ENCODE assay signal across 8 cellular contexts in genomic region chrX:24150051-24150790, GRCh38. TPM values are rescaled to one million over a fixed set of nuclear protein-coding genes. Genes with fewer than 3 reads are reported as not detected.
DNase-seq lines count a peak whose midpoint lies in the region; ATAC-seq and TF ChIP-seq lines count a peak whose summit lies in the region.

No MANE protein-coding gene starts in this region.

- peaks cover 19% of the 10 kb centered on the region for H3K36me3 Mint-ChIP-seq in CD8-positive, alpha-beta T cell

- no peaks in the 10 kb centered on the region for H3K9me3 ChIP-seq in CD8-positive, alpha-beta T cell (ENCODE audit: low read length)
- H3K9me3 ChIP-seq in effector memory CD4-positive, alpha-beta T cell (ENCODE audit: control insufficient read depth, low read length) = no peaks in the 10 kb centered on the region

- H3K27ac Mint-ChIP-seq in CD8-positive, alpha-beta T cell = peak overlapping the region; percentile 93

- H3K23ac ChIP-seq in mesendoderm (ENCODE audit: low read length) = no peak overlapping the region

- H3K9ac ChIP-seq in mesendoderm (ENCODE audit: low read length) = peak overlapping the region; percentile 82

- H2BK5ac ChIP-seq in mesendoderm (ENCODE audit: low read length) = no peak overlapping the region

- peak; percentile 15 for TF ChIP-seq CTCF in CD8-positive, alpha-beta T cell (IDR thresholded peaks at IDR 0.05)

- H3K27me3 ChIP-seq in CD8-positive, alpha-beta T cell (ENCODE audit: insufficient read depth, low read length) = no peaks in the 10 kb centered on the region
- no peaks in the 10 kb centered on the region for H3K27me3 ChIP-seq in effector memory CD4-positive, alpha-beta T cell (replicated peaks; ENCODE audit: control insufficient read depth, insufficient read depth, low read length, poor library complexity, severe bottlenecking)
- H3K27me3 ChIP-seq in mesendoderm (ENCODE audit: insufficient read depth, low read length, poor library complexity) = no peaks in the 10 kb centered on the region

- H3K4ac ChIP-seq in mesendoderm (ENCODE audit: low read depth, low read length) = peak overlapping the region; percentile 99

- H3K4me3 ChIP-seq in CD8-positive, alpha-beta T cell (ENCODE audit: low read depth, low read length) = peak overlapping the region; percentile 66
- H3K4me3 ChIP-seq in effector memory CD4-positive, alpha-beta T cell (ENCODE audit: insufficient read depth, low read depth, low read length, poor library complexity, severe bottlenecking) = peak overlapping the region; percentile 86
- H3K4me3 ChIP-seq in mesendoderm (ENCODE audit: low read length) = peak overlapping the region; percentile 81

- ATAC-seq in CD8-positive, alpha-beta T cell = peak; percentile 72
- ATAC-seq in GM19395 (IDR thresholded peaks at IDR 0.05; ENCODE audit: unreplicated experiment) (peak; percentile 74), HG03558 (IDR thresholded peaks at IDR 0.05; ENCODE audit: extremely low read depth, unreplicated experiment) (peak; percentile 55)

- peak overlapping the region; percentile 97 for H4K8ac ChIP-seq in mesendoderm (ENCODE audit: low read depth, low read length)

- peak overlapping the region; percentile 88 for H3K27ac ChIP-seq in CD8-positive, alpha-beta T cell (ENCODE audit: low read depth, low read length)
- peak overlapping the region; percentile 94 for H3K27ac ChIP-seq in effector memory CD4-positive, alpha-beta T cell (ENCODE audit: insufficient read depth, low read length, poor library complexity, severe bottlenecking)
- peak overlapping the region; percentile 99 for H3K27ac ChIP-seq in mesendoderm (ENCODE audit: low read depth, low read length)

- intact Hi-C loops in CD8-positive, alpha-beta T cell (cut with DNase I, micrococcal nuclease) = loop anchor here (1.0 to 5.0 kb wide), 9 partner anchors 42 to 483 kb away; partner anchors contain the start of genes CXorf58 (in 2 of the 2), EIF2S3 (in 2 of the 2), PRDX4 (in 2 of the 2) and APOO (in 1 of the 2)

- DNase-seq in CD8-positive, alpha-beta T cell = peak; percentile 61 to 93 (median 78)
- DNase-seq in NCI-H82 treated with DMSO at 0.1 percent for 48 hours (lab: John Stamatoyannopoulos, UW; ENCODE audit: unreplicated experiment) (peak; percentile 57), mesendoderm (peak; percentile 88)
- peak; percentile 66 to 83 for DNase-seq in activated CD8-positive, alpha-beta memory T cell treated with anti-CD3 and anti-CD28 coated beads for 4 hours (ENCODE audit: low read depth in 2 of 2)
- peak; percentile 77 to 86 (median 80) for DNase-seq in effector memory CD4-positive, alpha-beta T cell
- peak; percentile 62 for DNase-seq in stimulated activated CD8-positive, alpha-beta memory T cell treated with anti-CD3 and anti-CD28 coated beads, Interleukin-15, amount 100 ng/mL, for 1 hour (ENCODE audit: low read depth)

- H3K18ac ChIP-seq in mesendoderm (ENCODE audit: low read length) = peak overlapping the region; percentile 99

- H2BK15ac ChIP-seq in mesendoderm (replicated peaks; ENCODE audit: low read depth) = no peak overlapping the region

- WGBS in mesendoderm (ENCODE audit: extremely low coverage, insufficient coverage, low lambda C conversion rate) = no CpG with 5 or more reads among the region's 79 CpGs

- peaks cover 26% of the 10 kb centered on the region for H3K79me2 ChIP-seq in mesendoderm (ENCODE audit: control insufficient read depth, insufficient read depth, low read length)

- H3K36me3 ChIP-seq in CD8-positive, alpha-beta T cell (ENCODE audit: insufficient read depth, low read length) = no peaks in the 10 kb centered on the region
- H3K36me3 ChIP-seq in effector memory CD4-positive, alpha-beta T cell (ENCODE audit: control insufficient read depth, insufficient read depth, low read length) = peaks cover 4% of the 10 kb centered on the region
- H3K36me3 ChIP-seq in mesendoderm (ENCODE audit: control insufficient read depth, insufficient read depth, low read length) = no peaks in the 10 kb centered on the region

- peak overlapping the region; percentile 34 for H3K4me2 ChIP-seq in mesendoderm (ENCODE audit: low read length)

- peaks cover 59% of the 10 kb centered on the region for H3K4me1 Mint-ChIP-seq in CD8-positive, alpha-beta T cell (ENCODE audit: low read depth)

- H3K56ac ChIP-seq in mesendoderm (ENCODE audit: low read length) = peak overlapping the region; percentile 91

- H3K27me3 Mint-ChIP-seq in CD8-positive, alpha-beta T cell (ENCODE audit: low read depth) = no peaks in the 10 kb centered on the region

- H3K9me3 Mint-ChIP-seq in CD8-positive, alpha-beta T cell = no peaks in the 10 kb centered on the region

- H3K4me1 ChIP-seq in CD8-positive, alpha-beta T cell (ENCODE audit: insufficient read depth, low read length) = peaks cover 32% of the 10 kb centered on the region
- peaks cover 19% of the 10 kb centered on the region for H3K4me1 ChIP-seq in effector memory CD4-positive, alpha-beta T cell (ENCODE audit: control insufficient read depth, insufficient read depth, low read length, poor library complexity, severe bottlenecking)
- no peaks in the 10 kb centered on the region for H3K4me1 ChIP-seq in mesendoderm (ENCODE audit: control insufficient read depth, low read depth, low read length)

- H3K79me1 ChIP-seq in mesendoderm (ENCODE audit: low read length) = no peaks in the 10 kb centered on the region

- CTCF ChIA-PET in CD8-positive, alpha-beta T cell (lab: Charles Lee) = no interaction called here

- H2AK5ac ChIP-seq in mesendoderm (ENCODE audit: low read length) = no peak overlapping the region

- H3K4me3 Mint-ChIP-seq in CD8-positive, alpha-beta T cell = peak overlapping the region; percentile 83

- POLR2A ChIA-PET in CD8-positive, alpha-beta T cell (lab: Charles Lee) = interaction anchor here (0.6 to 1.4 kb wide), 5 partner anchors 36 to 487 kb away, joined by 3 to 5 read pairs (median 3); no protein-coding TSS in a partner anchor

- H4K5ac ChIP-seq in mesendoderm (ENCODE audit: low read length) = no peak overlapping the region

- peak overlapping the region; percentile 89 for H2BK120ac ChIP-seq in mesendoderm (ENCODE audit: low read depth, low read length)

RNA-seq across cellular contexts. Expression of gene ZFX, which starts 0.7 kb away (rescaled TPM):
- 10 to 100 TPM; 54.5 to 55.8 TPM for total RNA-seq in CD8-positive, alpha-beta T cell
- polyA plus RNA-seq in mesendoderm (2013, experiment 1 of 2) = 10.3 TPM
- 11.8 TPM for polyA plus RNA-seq in mesendoderm (2013, experiment 2 of 2)

Comparison
In these comparisons a context has a peak if more than half of its experiments do, and no peak if none do; other contexts are left out.
1. Peak in every context shown above with its lines: DNase-seq, ATAC-seq, H3K4me3 ChIP-seq and H3K27ac ChIP-seq.